In genomic region chr6:136351518-136352106, GRCh38 we compare ENCODE assay signal across 19 cellular contexts.
DNase-seq lines count a peak whose midpoint lies in the region; ATAC-seq and TF ChIP-seq lines count a peak whose summit lies in the region.
"Had no signal": no experiment of that assay in that cellular context is flagged by ENCODE, and none has a peak within 500 bp of the region (broad histone marks: within the 10 kb centered on the region; RNA-seq: fewer than 3 reads in every experiment).

No MANE protein-coding gene starts in this region.

- H3K4me3 Mint-ChIP-seq in GM23338 (no peak overlapping the region), natural killer cell (no peak overlapping the region)
- H3K4me3 Mint-ChIP-seq in activated T-cell treated with anti-CD3 and anti-CD28 coated beads, Interleukin-2, amount 50 U/mL, for 24 hours: no peak overlapping the region
- H3K4me3 Mint-ChIP-seq: activated naive CD8-positive, alpha-beta T cell treated with anti-CD3 and anti-CD28 coated beads, Interleukin-2, amount 10 ng/mL, durations not matched to agents 7 days and 5 days had no signal

- H3K79me2 ChIP-seq in GM23338 (replicated peaks; ENCODE audit: insufficient read depth): no peaks in the 10 kb centered on the region

- H3K23ac ChIP-seq in IMR-90 (ENCODE audit: low read depth, low read length) (no peak overlapping the region), mesenchymal stem cell (ENCODE audit: low read length in 2 of 2) (no peak overlapping the region)

- CTCF ChIA-PET in IMR-90 (lab: Yijun Ruan, JAX): interaction anchor here (0.5 kb wide), 1 partner anchor 204 kb away, joined by 3 read pairs; no protein-coding TSS in a partner anchor

- no peak overlapping the region for H2AK9ac ChIP-seq in IMR-90 (replicated peaks; ENCODE audit: low read depth, low read length, poor library complexity)

- H3K4me1 Mint-ChIP-seq in GM23338 (peaks cover 26% of the 10 kb centered on the region), natural killer cell (no peaks in the 10 kb centered on the region)
- no peaks in the 10 kb centered on the region for H3K4me1 Mint-ChIP-seq in activated T-cell treated with anti-CD3 and anti-CD28 coated beads, Interleukin-2, amount 50 U/mL, for 24 hours (ENCODE audit: low read depth)
- H3K4me1 Mint-ChIP-seq: activated naive CD8-positive, alpha-beta T cell treated with anti-CD3 and anti-CD28 coated beads, Interleukin-2, amount 10 ng/mL, durations not matched to agents 7 days and 5 days had no signal

- H3K9ac ChIP-seq in IMR-90 (ENCODE audit: low read depth, low read length): no peak overlapping the region
- H3K9ac ChIP-seq in mesenchymal stem cell (ENCODE audit: low read length): no peak overlapping the region
- H3K9ac ChIP-seq: KMS-11 had no signal

- in situ Hi-C loops in IMR-90 (cut with MboI; ENCODE audit: low sequenced_read_pairs): no loop called here

- 0% methylated on average over 1 of the region's 2 CpGs; no CpG with 5 or more reads in 1 of the 2 experiments for WGBS in IMR-90 (ENCODE audit: extremely low coverage in 2 of 2, insufficient read length in 1 of 2), 2 experiments
- 10% methylated on average over 2 of the region's 2 CpGs for whole genome bisulfite sequencing in mesenchymal stem cell

- peaks cover 9% of the 10 kb centered on the region for H3K36me3 Mint-ChIP-seq in GM23338 (ENCODE audit: low read depth)
- no peaks in the 10 kb centered on the region for H3K36me3 Mint-ChIP-seq in activated T-cell treated with anti-CD3 and anti-CD28 coated beads, Interleukin-2, amount 50 U/mL, for 24 hours (ENCODE audit: low read depth)
- H3K36me3 Mint-ChIP-seq in natural killer cell: no peaks in the 10 kb centered on the region
- H3K36me3 Mint-ChIP-seq: activated naive CD8-positive, alpha-beta T cell treated with anti-CD3 and anti-CD28 coated beads, Interleukin-2, amount 10 ng/mL, durations not matched to agents 7 days and 5 days had no signal

- H2BK20ac ChIP-seq in IMR-90 (ENCODE audit: low read depth, low read length): no peak overlapping the region

- intact Hi-C loops in IMR-90 (cut with micrococcal nuclease) (loop anchor here (10.0 kb wide), 1 partner anchor 193 kb away; no protein-coding TSS in a partner anchor), natural killer cell (cut with micrococcal nuclease) (no loop called here)

- no peak overlapping the region for H3K4ac ChIP-seq in IMR-90 (ENCODE audit: low read depth, low read length)
- no peak overlapping the region for H3K4ac ChIP-seq in mesenchymal stem cell (ENCODE audit: low read depth in 1 of 2, low read length in 2 of 2)

- H3K14ac ChIP-seq in IMR-90 (replicated peaks; ENCODE audit: low read depth, low read length) (no peak overlapping the region), mesenchymal stem cell (ENCODE audit: low read length in 2 of 2) (no peak overlapping the region)

- no peaks in the 10 kb centered on the region for H3K27me3 ChIP-seq in GM23338 (ENCODE audit: insufficient read depth)
- H3K27me3 ChIP-seq in IMR-90 (ENCODE audit: control insufficient read depth, insufficient read depth, low read length): peaks cover 7% of the 10 kb centered on the region; the same call in 1 of the 2 replicates
- H3K27me3 ChIP-seq in mesenchymal stem cell (ENCODE audit: control insufficient read depth in 1 of 2, insufficient read depth in 1 of 2, low read length in 2 of 2): no peaks in the 10 kb centered on the region

- peaks cover 2% of the 10 kb centered on the region for H3K27me3 Mint-ChIP-seq in GM23338 (ENCODE audit: insufficient read depth, low read depth, poor library complexity)
- H3K27me3 Mint-ChIP-seq in activated T-cell treated with anti-CD3 and anti-CD28 coated beads, Interleukin-2, amount 50 U/mL, for 24 hours: no peaks in the 10 kb centered on the region
- H3K27me3 Mint-ChIP-seq in natural killer cell (ENCODE audit: low read depth in 2 of 2): peaks cover 4 to 7% of the 10 kb centered on the region in 2 donors

- BruUV-seq in IMR-90 (replicated peaks; lab: Mats Ljungman, UMichigan): no TSS peak

- no peak overlapping the region for H3K27ac Mint-ChIP-seq in GM23338
- H3K27ac Mint-ChIP-seq in activated T-cell treated with anti-CD3 and anti-CD28 coated beads, Interleukin-2, amount 50 U/mL, for 24 hours: no peak overlapping the region
- no peak overlapping the region for H3K27ac Mint-ChIP-seq in natural killer cell
- H3K27ac Mint-ChIP-seq: activated naive CD8-positive, alpha-beta T cell treated with anti-CD3 and anti-CD28 coated beads, Interleukin-2, amount 10 ng/mL, durations not matched to agents 7 days and 5 days had no signal

- H2AK5ac ChIP-seq in IMR-90 (ENCODE audit: low read depth, low read length) (no peak overlapping the region), mesenchymal stem cell (ENCODE audit: low read length, severe bottlenecking) (no peak overlapping the region)

- no peak overlapping the region for H2BK12ac ChIP-seq in mesenchymal stem cell (ENCODE audit: low read length in 2 of 2)

- ATAC-seq in GM23338: peak; percentile 96
- ATAC-seq in IMR-90 (ENCODE audit: low read depth): peak; percentile 61
- ATAC-seq in natural killer cell: no peak
- ATAC-seq in HG02973 (IDR thresholded peaks at IDR 0.05; ENCODE audit: unreplicated experiment): no peak
- ATAC-seq: Panc1 had no signal

- H3K79me1 ChIP-seq in IMR-90 (ENCODE audit: low read depth in 1 of 2, low read length in 2 of 2) (no peaks in the 10 kb centered on the region), mesenchymal stem cell (replicated peaks; ENCODE audit: low read length, poor library complexity, severe bottlenecking) (no peaks in the 10 kb centered on the region)

- H3K9me3 Mint-ChIP-seq in GM23338 (no peaks in the 10 kb centered on the region), natural killer cell (no peaks in the 10 kb centered on the region)
- no peaks in the 10 kb centered on the region for H3K9me3 Mint-ChIP-seq in activated T-cell treated with anti-CD3 and anti-CD28 coated beads, Interleukin-2, amount 50 U/mL, for 24 hours
- H3K9me3 Mint-ChIP-seq: activated naive CD8-positive, alpha-beta T cell treated with anti-CD3 and anti-CD28 coated beads, Interleukin-2, amount 10 ng/mL, durations not matched to agents 7 days and 5 days had no signal

- no peak overlapping the region for H4K5ac ChIP-seq in IMR-90 (ENCODE audit: low read depth, low read length)

- TF ChIP-seq POLR2A in IMR-90 (IDR thresholded peaks at IDR 0.05; ENCODE audit: low read depth, low read length): no peak

- TF ChIP-seq CTCF in GM23338 (conservative IDR thresholded peaks at IDR 0.05; ENCODE audit: low read depth in 2 of 2): no peak
- no peak for TF ChIP-seq CTCF in IMR-90 (conservative IDR thresholded peaks at IDR 0.05; ENCODE audit: low read depth, low read length)
- TF ChIP-seq CTCF in VCaP (conservative IDR thresholded peaks at IDR 0.05): no peak
- no peak for TF ChIP-seq CTCF in natural killer cell (IDR thresholded peaks at IDR 0.05)

- H2BK15ac ChIP-seq in IMR-90 (ENCODE audit: low read depth, low read length) (no peak overlapping the region), mesenchymal stem cell (ENCODE audit: low read depth, poor library complexity, severe bottlenecking) (no peak overlapping the region)

- H2AFZ ChIP-seq in GM23338 (no peak overlapping the region), IMR-90 (replicated peaks; ENCODE audit: low read length, poor library complexity) (no peak overlapping the region), mesenchymal stem cell (ENCODE audit: low read depth, low read length) (peak overlapping the region; percentile 51)

- H3K4me3 ChIP-seq in GM23338 (no peak overlapping the region), IMR-90 (ENCODE audit: insufficient read depth, low read depth, low read length) (no peak overlapping the region), mesenchymal stem cell (ENCODE audit: insufficient read depth in 1 of 2, low read depth in 1 of 2, low read length in 2 of 2) (no peak overlapping the region)
- H3K4me3 ChIP-seq: skin epidermis had no signal

- H3K27ac ChIP-seq in GM23338 (ENCODE audit: low read depth): 0 out of 2 replicates have a peak overlapping the region, but pooled peaks have one; percentile 39
- no peak overlapping the region for H3K27ac ChIP-seq in IMR-90 (ENCODE audit: insufficient read depth, low read length)
- H3K27ac ChIP-seq in VCaP: peak overlapping the region; percentile 76
- peak overlapping the region; percentile 1 for H3K27ac ChIP-seq in mesenchymal stem cell (ENCODE audit: low read length, poor library complexity, severe bottlenecking)
- H3K27ac ChIP-seq: KMS-11, skin epidermis had no signal

- peaks cover 8% of the 10 kb centered on the region; the same call in 1 of the 2 replicates for H3K4me1 ChIP-seq in GM23338 (ENCODE audit: insufficient read depth)
- no peaks in the 10 kb centered on the region; the same call in 1 of the 2 replicates for H3K4me1 ChIP-seq in IMR-90 (ENCODE audit: control insufficient read depth, insufficient read depth, low read length)
- peaks cover 5% of the 10 kb centered on the region for H3K4me1 ChIP-seq in mesenchymal stem cell (ENCODE audit: control insufficient read depth, insufficient read depth, low read depth, low read length)

- dilution Hi-C loops in IMR-90 (cut with HindIII; ENCODE audit: low sequenced_read_pairs, unreplicated experiment): no loop called here

- H3K9me3 ChIP-seq in IMR-90 (ENCODE audit: control insufficient read depth, insufficient read depth, low read length) (no peaks in the 10 kb centered on the region), mesenchymal stem cell (ENCODE audit: control insufficient read depth, low read length) (no peaks in the 10 kb centered on the region)

- no peaks in the 10 kb centered on the region for H3K9me2 ChIP-seq in GM23338 (ENCODE audit: insufficient read depth)

- H3K56ac ChIP-seq in IMR-90 (ENCODE audit: extremely low read depth, insufficient read depth, low read length): no peak overlapping the region

- H4K8ac ChIP-seq in IMR-90 (ENCODE audit: low read depth in 2 of 2, low read length in 2 of 2) (no peak overlapping the region), mesenchymal stem cell (ENCODE audit: low read length) (no peak overlapping the region)

- no peak overlapping the region for H2BK5ac ChIP-seq in IMR-90 (ENCODE audit: low read depth, low read length, poor library complexity, severe bottlenecking)
- no peak overlapping the region for H2BK5ac ChIP-seq in mesenchymal stem cell (ENCODE audit: low read depth, low read length, poor library complexity, severe bottlenecking)

- H3K9me1 ChIP-seq in IMR-90 (ENCODE audit: insufficient read depth, low read length): no peaks in the 10 kb centered on the region

- H3F3A ChIP-seq in GM23338 (replicated peaks; ENCODE audit: low read depth): no peaks in the 10 kb centered on the region

- H3K36me3 ChIP-seq in GM23338 (ENCODE audit: insufficient read depth) (peaks cover 3% of the 10 kb centered on the region; the same call in 1 of the 2 replicates), IMR-90 (ENCODE audit: control insufficient read depth, insufficient read depth, low read length) (no peaks in the 10 kb centered on the region), mesenchymal stem cell (ENCODE audit: control insufficient read depth in 1 of 2, insufficient read depth in 2 of 2, low read depth in 1 of 2, low read length in 2 of 2) (no peaks in the 10 kb centered on the region)

- H4K91ac ChIP-seq in IMR-90 (ENCODE audit: insufficient read depth, low read depth, low read length) (no peak overlapping the region), mesenchymal stem cell (ENCODE audit: low read length) (no peak overlapping the region)

- DNase-seq in GM23338 (ENCODE audit: low spot score): peak; percentile 16
- DNase-seq in IMR-90: no peak
- DNase-seq in mesenchymal stem cell: no peak
- no peak for DNase-seq in activated T-cell treated with anti-CD3 and anti-CD28 coated beads, Interleukin-2, amount 50 U/mL, for 24 hours
- no peak for DNase-seq in natural killer cell
- DNase-seq: activated CD4-positive, alpha-beta T cell treated with anti-CD3 and anti-CD28 coated beads, Interleukin-2, amount 50 U/mL, for 4 hours; activated naive CD8-positive, alpha-beta T cell treated with anti-CD3 and anti-CD28 coated beads, Interleukin-2, amount 10 ng/mL, durations not matched to agents 7 days and 5 days; activated T-cell treated with anti-CD3 and anti-CD28 coated beads, Interleukin-2, amount 50 U/mL, for 1 hour; effector CD4-positive, alpha-beta T cell; NCI-H82; posterior cingulate gyrus; stimulated activated CD4-positive, alpha-beta T cell treated with anti-CD3 and anti-CD28 coated beads, Interleukin-4, amount 100 ng/mL, for 24 hours; stimulated activated CD8-positive, alpha-beta memory T cell treated with anti-CD3 and anti-CD28 coated beads, Interleukin-4, amount 100 ng/mL, for 48 hours; SW 1271 had no signal

- H3K18ac ChIP-seq in IMR-90 (ENCODE audit: low read depth, low read length) (no peak overlapping the region), mesenchymal stem cell (ENCODE audit: low read depth in 1 of 2, low read length in 2 of 2) (no peak overlapping the region)

- no peak overlapping the region for H2BK120ac ChIP-seq in IMR-90 (ENCODE audit: low read depth, low read length)
- no peak overlapping the region for H2BK120ac ChIP-seq in mesenchymal stem cell (ENCODE audit: low read depth, low read length)

- no peak overlapping the region for H3K4me2 ChIP-seq in GM23338
- no peak overlapping the region for H3K4me2 ChIP-seq in IMR-90 (ENCODE audit: low read depth, low read length)
- H3K4me2 ChIP-seq in mesenchymal stem cell (ENCODE audit: low read length, poor library complexity, severe bottlenecking): no peak overlapping the region
- H3K4me2 ChIP-seq: KMS-11 had no signal

- POLR2A ChIA-PET in IMR-90 (lab: Charles Lee; ENCODE audit: unreplicated experiment): no interaction called here

- no peaks in the 10 kb centered on the region; the same call in 1 of the 2 replicates for H4K20me1 ChIP-seq in GM23338 (replicated peaks; ENCODE audit: insufficient read depth)
- H4K20me1 ChIP-seq in IMR-90 (ENCODE audit: insufficient read depth, low read length): no peaks in the 10 kb centered on the region

- TF ChIP-seq RAD21 in IMR-90 (IDR thresholded peaks at IDR 0.05; ENCODE audit: low read length): no peak

Comparison
In these comparisons a context has a peak if more than half of its experiments do, and no peak if none do; other contexts are left out.
1. ATAC-seq: peak in GM23338 (single experiment) and IMR-90 (single experiment); none in natural killer cell (0 of 3) and HG02973 (single experiment).